In the genomic region with DNA sequence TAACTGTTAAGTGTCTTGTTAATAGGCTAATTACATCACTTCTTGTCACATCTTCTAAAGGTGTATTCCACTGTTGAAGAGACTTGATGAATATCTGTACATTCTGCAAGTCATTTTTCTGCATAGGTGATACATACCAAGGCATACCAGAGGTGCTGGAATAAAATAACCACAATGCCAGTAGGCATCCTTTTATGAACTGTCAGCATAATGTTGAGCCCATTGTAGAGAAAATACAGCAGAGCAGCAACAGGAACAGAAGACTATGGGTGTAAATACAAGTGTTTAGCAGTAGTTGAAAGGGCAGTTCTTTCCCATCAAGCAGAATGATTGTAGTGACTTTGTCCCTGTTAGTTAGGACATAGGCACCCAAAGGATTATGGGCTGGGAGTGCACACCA, we compare ENCODE assay signal across 34 cellular contexts.
"Had no signal": no experiment of that assay in that cellular context is flagged by ENCODE, and none has a peak within 500 bp of the region (broad histone marks: within the 10 kb centered on the region; RNA-seq: fewer than 3 reads in every experiment).

No MANE protein-coding gene starts in this region.

- H3K9me3 ChIP-seq: MG63 had no signal

- H3K27me3 ChIP-seq: MG63 had no signal

- H3K4me3 ChIP-seq: MG63 had no signal

- H3K36me3 ChIP-seq: MG63 had no signal

- DNase-seq: Karpas-422, Kasumi-1, MG63, MM.1S, MV-4-11, NCI-H1048, NCI-H1092, NCI-H1092 treated with DMSO at 0.1 percent for 48 hours, NCI-H1105, NCI-H1105 treated with DMSO at 0.1 percent for 48 hours, NCI-H1417, NCI-H1417 treated with DMSO at 0.1 percent for 48 hours, NCI-H1436, NCI-H1436 treated with DMSO at 0.1 percent for 48 hours, NCI-H146, NCI-H1694, NCI-H1694 treated with DMSO at 0.1 percent for 48 hours, NCI-H187, NCI-H187 treated with DMSO at 0.1 percent for 48 hours, NCI-H1930, NCI-H2029, NCI-H2029 treated with DMSO at 0.1 percent for 48 hours, NCI-H2081, NCI-H2081 treated with DMSO at 0.1 percent for 48 hours, NCI-H2107, NCI-H2171, NCI-H2171 treated with DMSO at 0.1 percent for 48 hours, NCI-H2227 treated with DMSO at 0.1 percent for 48 hours, NCI-H226, NCI-H345, NCI-H446, NCI-H446 treated with DMSO at 0.1 percent for 48 hours, NCI-H510A, NCI-H510A treated with DMSO at 0.1 percent for 48 hours had no signal
